29 cellular contexts compared by ENCODE assay signal in the genomic region with DNA sequence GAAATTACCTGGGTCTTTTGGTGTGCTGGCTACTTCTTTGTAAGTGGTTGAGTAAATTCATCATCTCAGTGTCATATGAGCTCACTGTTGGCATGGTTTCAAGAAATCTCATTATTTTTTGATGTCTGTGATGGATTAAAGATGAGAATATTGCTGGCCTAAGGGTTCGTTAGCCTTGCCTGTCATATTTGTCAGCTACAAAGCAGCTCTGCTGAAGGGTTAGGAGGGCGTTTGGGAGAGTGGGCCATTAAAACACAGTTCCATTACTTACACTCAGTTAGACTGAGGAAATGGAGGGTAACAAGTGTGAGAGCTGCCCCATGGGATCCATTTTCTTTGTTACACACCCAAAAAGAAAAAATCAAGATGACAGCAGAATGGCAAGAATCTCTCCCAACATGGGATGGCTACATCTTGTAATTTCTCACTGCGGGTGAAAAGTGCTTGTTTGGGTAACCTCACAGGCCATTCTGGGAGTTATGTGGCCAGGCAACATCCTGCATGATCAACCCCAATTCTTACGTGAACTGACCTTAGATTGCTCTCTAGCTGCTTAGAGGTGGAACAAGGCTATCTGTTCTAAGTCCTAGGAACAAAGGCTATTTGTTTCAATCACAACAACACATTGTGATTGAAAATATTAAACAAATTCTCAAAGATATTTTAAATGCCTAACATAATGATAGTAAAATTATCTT.
DNase-seq lines count a peak whose midpoint lies in the region; ATAC-seq and TF ChIP-seq lines count a peak whose summit lies in the region.
"Had no signal": no experiment of that assay in that cellular context is flagged by ENCODE, and none has a peak within 500 bp of the region (broad histone marks: within the 10 kb centered on the region; RNA-seq: fewer than 3 reads in every experiment).

No MANE protein-coding gene starts in this region.

- H3K27ac ChIP-seq in lung (ENCODE audit: low read depth in 1 of 2, low read length in 1 of 2): no peak overlapping the region
- H3K27ac ChIP-seq: lower lobe of right lung, parathyroid adenoma, right atrium auricular region, suprapubic skin, upper lobe of right lung had no signal

- no peak for TF ChIP-seq CTCF in lung (IDR thresholded peaks at IDR 0.05; ENCODE audit: control extremely low read depth, extremely low read depth)
- TF ChIP-seq CTCF in mucosa of descending colon (IDR thresholded peaks at IDR 0.05): no peak

- peak; percentile 32 for ATAC-seq in GM19468 (IDR thresholded peaks at IDR 0.05; ENCODE audit: extremely low read depth, unreplicated experiment)
- ATAC-seq in SK-N-SH treated with all-trans-retinoic acid at 6 μM for 48 hours: no peak; the same call in 2 of the 3 replicates
- ATAC-seq in lung (ENCODE audit: insufficient read depth, low FRiP score): peak; percentile 45
- no peak for ATAC-seq in GM18502 (IDR thresholded peaks at IDR 0.05; ENCODE audit: poor library complexity, unreplicated experiment)
- ATAC-seq in mucosa of descending colon: no peak
- ATAC-seq in GM21529 (IDR thresholded peaks at IDR 0.05; ENCODE audit: unreplicated experiment): no peak
- ATAC-seq: activated naive CD8-positive, alpha-beta T cell treated with anti-CD3 and anti-CD28 coated beads, Interleukin-2, amount 50 U/mL, for 24 hours; activated T-cell treated with anti-CD3 and anti-CD28 coated beads, Interleukin-2, amount 50 U/mL, for 72 hours; CD8-positive, alpha-beta T cell; effector memory CD8-positive, alpha-beta T cell; lower lobe of right lung; natural killer cell; Right ventricle myocardium inferior; upper lobe of right lung had no signal

- H3K4me1 ChIP-seq in lung (ENCODE audit: control insufficient read depth in 2 of 2, insufficient read depth in 2 of 2, low read length in 2 of 2) (no peaks in the 10 kb centered on the region), mucosa of descending colon (ENCODE audit: low read depth) (no peaks in the 10 kb centered on the region)
- H3K4me1 ChIP-seq: BE2C, lower lobe of right lung, parathyroid adenoma, right atrium auricular region, suprapubic skin, upper lobe of right lung had no signal

- 71 to 73% methylated on average over 4 of the region's 4 CpGs for WGBS in lung, 2 donors

- no peak overlapping the region for H3K4me3 ChIP-seq in lung
- no peak overlapping the region for H3K4me3 ChIP-seq in mucosa of descending colon
- H3K4me3 ChIP-seq: lower lobe of right lung, right atrium auricular region, smooth muscle cell, suprapubic skin, upper lobe of right lung had no signal

- H3K36me3 ChIP-seq in lung (ENCODE audit: control insufficient read depth in 2 of 2, insufficient read depth in 2 of 2, low read length in 2 of 2) (no peaks in the 10 kb centered on the region), mucosa of descending colon (ENCODE audit: low read depth) (no peaks in the 10 kb centered on the region)
- H3K36me3 ChIP-seq: BE2C, lower lobe of right lung, right atrium auricular region, suprapubic skin, upper lobe of right lung had no signal

- intact Hi-C loops in mucosa of descending colon (cut with DNase I, micrococcal nuclease): no loop called here

- DNase-seq in NCI-H1105 (lab: John Stamatoyannopoulos, UW) (peak; percentile 15), lung (ENCODE audit: low spot score) (no peak), DMS79 (lab: John Stamatoyannopoulos, UW) (no peak), mucosa of descending colon (no peak)
- DNase-seq: activated naive CD4-positive, alpha-beta T cell; activated naive CD8-positive, alpha-beta T cell treated with anti-CD3 and anti-CD28 coated beads, Interleukin-2, amount 50 U/mL, for 24 hours; activated T-cell treated with anti-CD3 and anti-CD28 coated beads, Interleukin-2, amount 50 U/mL, for 72 hours; BE2C; CD8-positive, alpha-beta T cell; DMS153; effector memory CD8-positive, alpha-beta T cell; kidney; lower lobe of right lung; natural killer cell; NCI-H1930; NCI-H2227 treated with DMSO at 0.1 percent for 48 hours; NK-92 treated with Interleukin-12 subunit alpha and Interleukin-12 subunit beta, amount 100 ng/mL, for 24 hours; stimulated activated naive CD4-positive, alpha-beta T cell treated with Interleukin-2 at 50 U/mL for 16 hours; T-helper 2 cell; upper lobe of right lung had no signal

- H3K9me3 ChIP-seq in lung (ENCODE audit: control insufficient read depth in 2 of 2, insufficient read depth in 1 of 2, low read length in 1 of 2): no peaks in the 10 kb centered on the region
- no peaks in the 10 kb centered on the region for H3K9me3 ChIP-seq in mucosa of descending colon
- H3K9me3 ChIP-seq: BE2C, lower lobe of right lung, right atrium auricular region, suprapubic skin, upper lobe of right lung had no signal

- H3K27me3 ChIP-seq in lung (ENCODE audit: control insufficient read depth, insufficient read depth): no peaks in the 10 kb centered on the region
- H3K27me3 ChIP-seq: BE2C, right atrium auricular region, suprapubic skin, upper lobe of right lung had no signal

TF ChIP-seq in SK-N-SH treated with all-trans-retinoic acid at 6 μM for 48 hours, 23 proteins besides CTCF, POLR2A, EP300 and RAD21 (continues in another document):
- TF ChIP-seq PPARA (CRISPR knock-in tag; IDR thresholded peaks at IDR 0.05; ENCODE audit: borderline replicate concordance) (no peak), BACH2 (CRISPR knock-in tag; IDR thresholded peaks at IDR 0.05; ENCODE audit: borderline replicate concordance) (no peak), ZFP30 (CRISPR knock-in tag; IDR thresholded peaks at IDR 0.05) (no peak), ZFP3 (CRISPR knock-in tag; IDR thresholded peaks at IDR 0.05) (no peak), TCF4 (CRISPR knock-in tag; IDR thresholded peaks at IDR 0.05; ENCODE audit: borderline replicate concordance) (no peak), ZNF8 (CRISPR knock-in tag; IDR thresholded peaks at IDR 0.05) (no peak), SNAI2 (CRISPR knock-in tag; IDR thresholded peaks at IDR 0.05) (no peak), ZNF565 (CRISPR knock-in tag; conservative IDR thresholded peaks at IDR 0.05; ENCODE audit: low read depth) (no peak), OSR1 (CRISPR knock-in tag; IDR thresholded peaks at IDR 0.05) (no peak), ZC3H10 (CRISPR knock-in tag; IDR thresholded peaks at IDR 0.05) (no peak), ESRRG (CRISPR knock-in tag; IDR thresholded peaks at IDR 0.05) (no peak), CSDC2 (CRISPR knock-in tag; IDR thresholded peaks at IDR 0.05) (no peak), GLIS3 (CRISPR knock-in tag; IDR thresholded peaks at IDR 0.05) (no peak)
- TF ChIP-seq, protein P1, sequence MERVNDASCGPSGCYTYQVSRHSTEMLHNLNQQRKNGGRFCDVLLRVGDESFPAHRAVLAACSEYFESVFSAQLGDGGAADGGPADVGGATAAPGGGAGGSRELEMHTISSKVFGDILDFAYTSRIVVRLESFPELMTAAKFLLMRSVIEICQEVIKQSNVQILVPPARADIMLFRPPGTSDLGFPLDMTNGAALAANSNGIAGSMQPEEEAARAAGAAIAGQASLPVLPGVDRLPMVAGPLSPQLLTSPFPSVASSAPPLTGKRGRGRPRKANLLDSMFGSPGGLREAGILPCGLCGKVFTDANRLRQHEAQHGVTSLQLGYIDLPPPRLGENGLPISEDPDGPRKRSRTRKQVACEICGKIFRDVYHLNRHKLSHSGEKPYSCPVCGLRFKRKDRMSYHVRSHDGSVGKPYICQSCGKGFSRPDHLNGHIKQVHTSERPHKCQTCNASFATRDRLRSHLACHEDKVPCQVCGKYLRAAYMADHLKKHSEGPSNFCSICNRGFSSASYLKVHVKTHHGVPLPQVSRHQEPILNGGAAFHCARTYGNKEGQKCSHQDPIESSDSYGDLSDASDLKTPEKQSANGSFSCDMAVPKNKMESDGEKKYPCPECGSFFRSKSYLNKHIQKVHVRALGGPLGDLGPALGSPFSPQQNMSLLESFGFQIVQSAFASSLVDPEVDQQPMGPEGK (CRISPR knock-in tag; IDR thresholded peaks at IDR 0.05; ENCODE audit: borderline replicate concordance): no peak
- TF ChIP-seq, protein P2, sequence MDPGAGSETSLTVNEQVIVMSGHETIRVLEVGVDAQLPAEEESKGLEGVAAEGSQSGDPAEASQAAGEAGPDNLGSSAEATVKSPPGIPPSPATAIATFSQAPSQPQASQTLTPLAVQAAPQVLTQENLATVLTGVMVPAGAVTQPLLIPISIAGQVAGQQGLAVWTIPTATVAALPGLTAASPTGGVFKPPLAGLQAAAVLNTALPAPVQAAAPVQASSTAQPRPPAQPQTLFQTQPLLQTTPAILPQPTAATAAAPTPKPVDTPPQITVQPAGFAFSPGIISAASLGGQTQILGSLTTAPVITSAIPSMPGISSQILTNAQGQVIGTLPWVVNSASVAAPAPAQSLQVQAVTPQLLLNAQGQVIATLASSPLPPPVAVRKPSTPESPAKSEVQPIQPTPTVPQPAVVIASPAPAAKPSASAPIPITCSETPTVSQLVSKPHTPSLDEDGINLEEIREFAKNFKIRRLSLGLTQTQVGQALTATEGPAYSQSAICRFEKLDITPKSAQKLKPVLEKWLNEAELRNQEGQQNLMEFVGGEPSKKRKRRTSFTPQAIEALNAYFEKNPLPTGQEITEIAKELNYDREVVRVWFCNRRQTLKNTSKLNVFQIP (CRISPR knock-in tag; IDR thresholded peaks at IDR 0.05; ENCODE audit: borderline replicate concordance, low read depth): no peak
- TF ChIP-seq, protein P3, sequence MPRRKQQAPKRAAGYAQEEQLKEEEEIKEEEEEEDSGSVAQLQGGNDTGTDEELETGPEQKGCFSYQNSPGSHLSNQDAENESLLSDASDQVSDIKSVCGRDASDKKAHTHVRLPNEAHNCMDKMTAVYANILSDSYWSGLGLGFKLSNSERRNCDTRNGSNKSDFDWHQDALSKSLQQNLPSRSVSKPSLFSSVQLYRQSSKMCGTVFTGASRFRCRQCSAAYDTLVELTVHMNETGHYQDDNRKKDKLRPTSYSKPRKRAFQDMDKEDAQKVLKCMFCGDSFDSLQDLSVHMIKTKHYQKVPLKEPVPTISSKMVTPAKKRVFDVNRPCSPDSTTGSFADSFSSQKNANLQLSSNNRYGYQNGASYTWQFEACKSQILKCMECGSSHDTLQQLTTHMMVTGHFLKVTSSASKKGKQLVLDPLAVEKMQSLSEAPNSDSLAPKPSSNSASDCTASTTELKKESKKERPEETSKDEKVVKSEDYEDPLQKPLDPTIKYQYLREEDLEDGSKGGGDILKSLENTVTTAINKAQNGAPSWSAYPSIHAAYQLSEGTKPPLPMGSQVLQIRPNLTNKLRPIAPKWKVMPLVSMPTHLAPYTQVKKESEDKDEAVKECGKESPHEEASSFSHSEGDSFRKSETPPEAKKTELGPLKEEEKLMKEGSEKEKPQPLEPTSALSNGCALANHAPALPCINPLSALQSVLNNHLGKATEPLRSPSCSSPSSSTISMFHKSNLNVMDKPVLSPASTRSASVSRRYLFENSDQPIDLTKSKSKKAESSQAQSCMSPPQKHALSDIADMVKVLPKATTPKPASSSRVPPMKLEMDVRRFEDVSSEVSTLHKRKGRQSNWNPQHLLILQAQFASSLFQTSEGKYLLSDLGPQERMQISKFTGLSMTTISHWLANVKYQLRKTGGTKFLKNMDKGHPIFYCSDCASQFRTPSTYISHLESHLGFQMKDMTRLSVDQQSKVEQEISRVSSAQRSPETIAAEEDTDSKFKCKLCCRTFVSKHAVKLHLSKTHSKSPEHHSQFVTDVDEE (CRISPR knock-in tag; IDR thresholded peaks at IDR 0.05): 0 out of 2 replicates have a peak, but pooled peaks have one; percentile 60

Comparison
In these comparisons a context has a peak if more than half of its experiments do, and no peak if none do; other contexts are left out.
1. ATAC-seq: peak in GM19468 (single experiment) and lung (single experiment); none in SK-N-SH treated with all-trans-retinoic acid at 6 μM for 48 hours (single experiment), GM18502 (single experiment), mucosa of descending colon (single experiment) and GM21529 (single experiment).